ENCODE assay signal across 17 cellular contexts in the genomic region with DNA sequence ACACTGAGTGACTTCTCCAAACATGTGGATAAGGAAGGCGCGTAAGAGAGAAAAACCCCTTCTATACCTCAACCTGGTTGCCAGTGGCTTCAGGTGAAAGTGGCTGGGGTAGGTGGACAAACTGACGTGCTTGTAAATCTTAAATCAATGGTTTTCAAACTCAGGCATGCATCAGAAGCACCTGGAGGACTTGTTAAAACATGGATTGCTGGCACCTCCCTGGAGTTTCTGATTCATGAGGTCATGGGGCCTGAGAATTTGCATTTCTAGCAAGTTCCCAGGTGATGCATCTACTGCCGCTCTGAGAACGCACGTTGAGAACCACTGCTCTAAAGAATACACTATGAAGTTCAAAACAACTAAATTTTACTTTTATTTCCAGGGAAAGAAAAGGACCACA. TPM values are rescaled to one million over a fixed set of nuclear protein-coding genes. Genes with fewer than 3 reads are reported as not detected.
DNase-seq lines count a peak whose midpoint lies in the region; ATAC-seq, FAIRE-seq and TF ChIP-seq lines count a peak whose summit lies in the region.
"Had no signal": no experiment of that assay in that cellular context is flagged by ENCODE, and none has a peak within 500 bp of the region (broad histone marks: within the 10 kb centered on the region; RNA-seq: fewer than 3 reads in every experiment).

No MANE protein-coding gene starts in this region.

- TF ChIP-seq POLR2A in GM12892 (IDR thresholded peaks at IDR 0.05; ENCODE audit: low read depth, low read length): no peak

- no peak overlapping the region for H3K4me2 ChIP-seq in osteoblast (ENCODE audit: insufficient read depth, low read length)
- H3K4me2 ChIP-seq: BLaER1 had no signal

- TF ChIP-seq CTCF in osteoblast (IDR thresholded peaks at IDR 0.05; ENCODE audit: extremely low read depth, low read depth, low read length): no peak

- H3K4me1 Mint-ChIP-seq in activated T-helper 17 cell treated with anti-CD3 and anti-CD28 coated beads, Interleukin-2, amount 50 U/mL, for 72 hours: peaks cover 12% of the 10 kb centered on the region
- peaks cover 6% of the 10 kb centered on the region for H3K4me1 Mint-ChIP-seq in activated T-cell treated with anti-CD3 and anti-CD28 coated beads, Interleukin-2, amount 50 U/mL, for 4 hours (ENCODE audit: low read depth)

- H3K4me1 ChIP-seq in osteoblast (ENCODE audit: insufficient read depth, low read length): peaks cover 4% of the 10 kb centered on the region
- H3K4me1 ChIP-seq: BLaER1, HAP-1 had no signal

- no peak for DNase-seq in GM12892 (ENCODE audit: insufficient read length)
- peak; percentile 83 for DNase-seq in epithelial cell of prostate (ENCODE audit: low read depth, low spot score)
- peak; percentile 8 for DNase-seq in osteoblast (ENCODE audit: insufficient read length, low spot score, missing footprints)
- no peak for DNase-seq in middle frontal gyrus (ENCODE audit: extremely low spot score, low spot score)
- DNase-seq in activated T-cell treated with anti-CD3 and anti-CD28 coated beads, Interleukin-2, amount 50 U/mL, for 4 hours: no peak
- DNase-seq in NCI-H526 (lab: John Stamatoyannopoulos, UW): no peak
- DNase-seq: 8988T; Calu3; CD4-positive, alpha-beta memory T cell; DMS79 treated with DMSO at 0.1 percent for 48 hours; GF-D8 had no signal

- H3K36me3 Mint-ChIP-seq in activated T-helper 17 cell treated with anti-CD3 and anti-CD28 coated beads, Interleukin-2, amount 50 U/mL, for 72 hours (ENCODE audit: low read depth): no peaks in the 10 kb centered on the region
- no peaks in the 10 kb centered on the region for H3K36me3 Mint-ChIP-seq in activated T-cell treated with anti-CD3 and anti-CD28 coated beads, Interleukin-2, amount 50 U/mL, for 4 hours (ENCODE audit: insufficient read depth)
- H3K36me3 Mint-ChIP-seq: CD14-positive monocyte; CD4-positive, alpha-beta memory T cell had no signal

- H3K9me3 Mint-ChIP-seq in activated T-helper 17 cell treated with anti-CD3 and anti-CD28 coated beads, Interleukin-2, amount 50 U/mL, for 72 hours: no peaks in the 10 kb centered on the region
- H3K9me3 Mint-ChIP-seq in activated T-cell treated with anti-CD3 and anti-CD28 coated beads, Interleukin-2, amount 50 U/mL, for 4 hours: no peaks in the 10 kb centered on the region
- H3K9me3 Mint-ChIP-seq: CD14-positive monocyte; CD4-positive, alpha-beta memory T cell had no signal

- H3K9me3 ChIP-seq in osteoblast (ENCODE audit: low read depth, low read length): no peaks in the 10 kb centered on the region
- H3K9me3 ChIP-seq: BLaER1, HAP-1 had no signal

- no peaks in the 10 kb centered on the region for H3K79me2 ChIP-seq in osteoblast (ENCODE audit: insufficient read depth, low read length)

- H2AFZ ChIP-seq in osteoblast (ENCODE audit: low read length): no peak overlapping the region

- H3K27me3 Mint-ChIP-seq in activated T-helper 17 cell treated with anti-CD3 and anti-CD28 coated beads, Interleukin-2, amount 50 U/mL, for 72 hours: no peaks in the 10 kb centered on the region
- H3K27me3 Mint-ChIP-seq in activated T-cell treated with anti-CD3 and anti-CD28 coated beads, Interleukin-2, amount 50 U/mL, for 4 hours (ENCODE audit: low read depth): no peaks in the 10 kb centered on the region
- H3K27me3 Mint-ChIP-seq: CD4-positive, alpha-beta memory T cell had no signal

- ATAC-seq in activated T-helper 17 cell treated with anti-CD3 and anti-CD28 coated beads, Interleukin-2, amount 50 U/mL, for 72 hours (replicated peaks): no peak
- no peak for ATAC-seq in activated CD4-positive, CD25-positive, alpha-beta regulatory T cell treated with anti-CD3 and anti-CD28 coated beads, Interleukin-2, amount 50 U/mL, for 24 hours
- ATAC-seq in activated T-cell treated with anti-CD3 and anti-CD28 coated beads, Interleukin-2, amount 50 U/mL, for 4 hours: no peak

- no peaks in the 10 kb centered on the region for H3K36me3 ChIP-seq in osteoblast (ENCODE audit: insufficient read depth, low read length)
- H3K36me3 ChIP-seq: BLaER1, HAP-1 had no signal

- FAIRE-seq in GM12892 (lab: Jason Lieb, UNC): peak; percentile 24

- H4K20me1 ChIP-seq in osteoblast (ENCODE audit: insufficient read depth, low read length): no peaks in the 10 kb centered on the region
- H4K20me1 ChIP-seq: BLaER1 had no signal

- H3K27ac ChIP-seq in epithelial cell of prostate (peak overlapping the region; percentile 2), osteoblast (ENCODE audit: low read depth, low read length) (no peak overlapping the region)
- H3K27ac ChIP-seq: BLaER1, HL-60 had no signal

- peak overlapping the region; percentile 53 for H3K4me3 Mint-ChIP-seq in activated T-helper 17 cell treated with anti-CD3 and anti-CD28 coated beads, Interleukin-2, amount 50 U/mL, for 72 hours
- H3K4me3 Mint-ChIP-seq in activated T-cell treated with anti-CD3 and anti-CD28 coated beads, Interleukin-2, amount 50 U/mL, for 4 hours: no peak overlapping the region
- H3K4me3 Mint-ChIP-seq: CD14-positive monocyte; CD4-positive, alpha-beta memory T cell had no signal

- H3K4me3 ChIP-seq in osteoblast (ENCODE audit: insufficient read depth, low read length): no peak overlapping the region
- H3K4me3 ChIP-seq: BLaER1, HAP-1 had no signal

- no peak overlapping the region for H3K27ac Mint-ChIP-seq in activated T-helper 17 cell treated with anti-CD3 and anti-CD28 coated beads, Interleukin-2, amount 50 U/mL, for 72 hours
- H3K27ac Mint-ChIP-seq: CD14-positive monocyte had no signal

- no peaks in the 10 kb centered on the region for H3K27me3 ChIP-seq in osteoblast (ENCODE audit: insufficient read depth, low read length)
- H3K27me3 ChIP-seq: BLaER1 had no signal

RNA-seq across cellular contexts. Expression of a gene that starts 31.9 kb away (rescaled TPM):
- 29.0 TPM for polyA plus RNA-seq in GM12892 (2012; ENCODE audit: missing spikeins)
- 100 to 1,000 TPM; 164 to 185 TPM for total RNA-seq in activated T-helper 17 cell treated with anti-CD3 and anti-CD28 coated beads, Interleukin-2, amount 50 U/mL, for 72 hours
- total RNA-seq in osteoblast: 28.2 and 34.8 TPM in 2 replicates
- 10 to 100 TPM; 69.7 to 84.9 (median 77.4) TPM for total RNA-seq in activated T-cell treated with anti-CD3 and anti-CD28 coated beads, Interleukin-2, amount 50 U/mL, for 4 hours

Comparison
In these comparisons a context has a peak if more than half of its experiments do, and no peak if none do; other contexts are left out.
1. DNase-seq: peak in epithelial cell of prostate (single experiment) and osteoblast (single experiment); none in GM12892 (single experiment), middle frontal gyrus (single experiment), activated T-cell treated with anti-CD3 and anti-CD28 coated beads, Interleukin-2, amount 50 U/mL, for 4 hours (single experiment) and NCI-H526 (0 of 2).